Comparison of ENCODE assay signal across 8 cellular contexts in genomic region chr19:58227964-58228583, GRCh38. TPM values are rescaled to one million over a fixed set of nuclear protein-coding genes. Genes with fewer than 3 reads are reported as not detected.
DNase-seq lines count a peak whose midpoint lies in the region; ATAC-seq and TF ChIP-seq lines count a peak whose summit lies in the region.

No MANE protein-coding gene starts in this region.

- ATAC-seq in HG03521 (IDR thresholded peaks at IDR 0.05; ENCODE audit: unreplicated experiment) (peak; percentile 23), GM18873 (IDR thresholded peaks at IDR 0.05; ENCODE audit: low FRiP score, unreplicated experiment) (no peak), esophagus mucosa (no peak)

- no peak for TF ChIP-seq CTCF in Caco-2 (IDR thresholded peaks at IDR 0.05; ENCODE audit: insufficient read depth in 1 of 2, low read depth in 1 of 2, low read length in 1 of 2, severe bottlenecking in 1 of 2, unreplicated experiment in 1 of 2)
- TF ChIP-seq CTCF in astrocyte of the cerebellum (IDR thresholded peaks at IDR 0.05; ENCODE audit: low read depth, low read length, missing control alignments) = no peak
- no peak for TF ChIP-seq CTCF in testis (IDR thresholded peaks at IDR 0.05)

- H3K4me3 Mint-ChIP-seq in Caco-2 (ENCODE audit: unreplicated experiment) = peak overlapping the region; percentile 96

- H3K27me3 ChIP-seq in Caco-2 (replicated peaks; ENCODE audit: control insufficient read depth, insufficient read depth, low read length) (no peaks in the 10 kb centered on the region), layer of hippocampus (ENCODE audit: control insufficient read depth, insufficient read depth, low read length) (no peaks in the 10 kb centered on the region), testis (no peaks in the 10 kb centered on the region)

- peak overlapping the region; percentile 64 for H3K27ac ChIP-seq in layer of hippocampus (ENCODE audit: low read depth, low read length)
- H3K27ac ChIP-seq in testis = peak overlapping the region; percentile 60 to 75

- no peaks in the 10 kb centered on the region for H3K27me3 Mint-ChIP-seq in Caco-2 (ENCODE audit: insufficient read depth, unreplicated experiment)

- H3K36me3 Mint-ChIP-seq in Caco-2 (ENCODE audit: insufficient read depth, unreplicated experiment) = peaks cover 57% of the 10 kb centered on the region

- intact Hi-C loops in Caco-2 (cut with micrococcal nuclease; ENCODE audit: unreplicated experiment) (loop anchor here (2.0 to 10.0 kb wide), 3 partner anchors 45 to 77 kb away; partner anchors contain the start of genes ERVK3-1, ZNF274 and ZNF8), testis (cut with DNase I; ENCODE audit: low total_unique reads) (no loop called here)

- H3K4me1 ChIP-seq in Caco-2 = peaks cover 5% of the 10 kb centered on the region; the same call in 1 of the 2 replicates
- H3K4me1 ChIP-seq in testis = peaks cover 9% of the 10 kb centered on the region

- CTCF ChIA-PET in Caco-2 (lab: Charles Lee) = no interaction called here

- peak overlapping the region; percentile 99 for H3K27ac Mint-ChIP-seq in Caco-2 (ENCODE audit: unreplicated experiment)

- H3K9me3 ChIP-seq in Caco-2 (peaks cover 38% of the 10 kb centered on the region), testis (no peaks in the 10 kb centered on the region)

- POLR2A ChIA-PET in Caco-2 (lab: Charles Lee) = interaction anchor here (0.6 to 1.0 kb wide), 2 partner anchors 20 to 45 kb away, joined by 3 to 5 read pairs; partner anchors contain the start of gene ZNF274

- 7 to 15% methylated on average over 12 to 20 of the region's 23 CpGs for WGBS in testis, 2 donors

- TF ChIP-seq POLR2A in testis (IDR thresholded peaks at IDR 0.05) = no peak

- TSS peak; percentile 91 for BruUV-seq in Caco-2 (replicated peaks; lab: Mats Ljungman, UMichigan)

- DNase-seq in Caco-2 = peak in 1 of 2 experiments; percentile 12
- no peak for DNase-seq in astrocyte of the cerebellum (ENCODE audit: low read depth)
- peak; percentile 26 for DNase-seq in testis
- DNase-seq in SHP77 (lab: John Stamatoyannopoulos, UW) = no peak

- in situ Hi-C loops in astrocyte of the cerebellum (cut with HindIII; ENCODE audit: low sequenced_read_pairs) = loop anchor here (5.0 kb wide), 2 partner anchors 34 to 69 kb away; no protein-coding TSS in a partner anchor

- H3K36me3 ChIP-seq in Caco-2 (ENCODE audit: control insufficient read depth, insufficient read depth, low read length) (peaks cover 19% of the 10 kb centered on the region), testis (ENCODE audit: low read depth, missing control alignments) (no peaks in the 10 kb centered on the region)

- H3K9me3 Mint-ChIP-seq in Caco-2 (ENCODE audit: unreplicated experiment) = peaks cover 35% of the 10 kb centered on the region

- peak overlapping the region; percentile 66 for H3K4me3 ChIP-seq in Caco-2 (ENCODE audit: low read depth, low read length)
- peak overlapping the region; percentile 76 for H3K4me3 ChIP-seq in astrocyte of the cerebellum (ENCODE audit: low read depth, low read length)
- peak overlapping the region; percentile 64 to 81 for H3K4me3 ChIP-seq in testis

- peaks cover 7% of the 10 kb centered on the region for H3K4me1 Mint-ChIP-seq in Caco-2 (ENCODE audit: low read depth, unreplicated experiment)

RNA-seq across cellular contexts. Expression of gene ZNF544, which starts 0.6 kb away (rescaled TPM):
- 48.7 and 53.8 TPM in 2 replicates for total RNA-seq in Caco-2 (2022)
- 10 to 100 TPM; 92.2 to 93.9 TPM for total RNA-seq in testis
- polyA plus RNA-seq in testis (ENCODE audit: insufficient read depth, low read depth, low replicate concordance) = 45.8 TPM
- total RNA-seq in esophagus mucosa = 20.0 TPM

RNA-seq across cellular contexts. Expression of gene ZNF274, which starts 45.2 kb away (rescaled TPM):
- 19.9 and 21.6 TPM in 2 replicates for total RNA-seq in Caco-2 (2022)
- total RNA-seq in testis = 10 to 100 TPM; 42.6 to 48.0 TPM
- 34.2 TPM for polyA plus RNA-seq in testis (ENCODE audit: insufficient read depth, low read depth, low replicate concordance)
- total RNA-seq in esophagus mucosa = 19.5 TPM

RNA-seq across cellular contexts. Expression of gene ZNF8, which starts 50.7 kb away (rescaled TPM):
- 8.4 and 8.5 TPM in 2 replicates for total RNA-seq in Caco-2 (2022)
- 10 to 100 TPM in 1 of 2 donors, 1 to 10 TPM in 1; 9.6 to 10.4 TPM for total RNA-seq in testis
- polyA plus RNA-seq in testis (ENCODE audit: insufficient read depth, low read depth, low replicate concordance) = 2.6 TPM
- total RNA-seq in esophagus mucosa = 2.9 TPM
